In the genomic region with DNA sequence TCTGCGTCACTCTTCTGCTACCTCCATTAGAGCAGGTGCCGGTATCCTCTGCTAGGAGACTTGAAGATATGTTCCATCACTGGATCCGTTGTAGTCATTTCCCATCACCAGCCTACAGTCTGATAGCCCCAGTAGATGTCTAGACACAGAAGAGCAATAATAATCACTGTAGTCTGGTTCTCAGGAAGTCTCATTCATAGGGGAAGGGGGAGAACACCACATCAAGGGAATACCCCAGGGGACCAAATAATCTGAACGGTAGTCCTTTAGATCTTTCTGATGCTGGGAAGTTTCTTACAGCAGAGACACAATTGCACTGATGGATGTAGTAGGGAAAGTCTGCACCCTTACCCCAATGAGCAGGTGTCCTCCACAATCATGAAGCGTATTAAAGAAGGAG, we compare ENCODE assay signal across 3 cellular contexts.
"Had no signal": no experiment of that assay in that cellular context is flagged by ENCODE, and none has a peak within 500 bp of the region (broad histone marks: within the 10 kb centered on the region; RNA-seq: fewer than 3 reads in every experiment).

No MANE protein-coding gene starts in this region.

- ATAC-seq: GM12878 had no signal

- DNase-seq: GDM1, GF-D8 had no signal

- H3K4me3 ChIP-seq: GM12878 had no signal
